In the genomic region with DNA sequence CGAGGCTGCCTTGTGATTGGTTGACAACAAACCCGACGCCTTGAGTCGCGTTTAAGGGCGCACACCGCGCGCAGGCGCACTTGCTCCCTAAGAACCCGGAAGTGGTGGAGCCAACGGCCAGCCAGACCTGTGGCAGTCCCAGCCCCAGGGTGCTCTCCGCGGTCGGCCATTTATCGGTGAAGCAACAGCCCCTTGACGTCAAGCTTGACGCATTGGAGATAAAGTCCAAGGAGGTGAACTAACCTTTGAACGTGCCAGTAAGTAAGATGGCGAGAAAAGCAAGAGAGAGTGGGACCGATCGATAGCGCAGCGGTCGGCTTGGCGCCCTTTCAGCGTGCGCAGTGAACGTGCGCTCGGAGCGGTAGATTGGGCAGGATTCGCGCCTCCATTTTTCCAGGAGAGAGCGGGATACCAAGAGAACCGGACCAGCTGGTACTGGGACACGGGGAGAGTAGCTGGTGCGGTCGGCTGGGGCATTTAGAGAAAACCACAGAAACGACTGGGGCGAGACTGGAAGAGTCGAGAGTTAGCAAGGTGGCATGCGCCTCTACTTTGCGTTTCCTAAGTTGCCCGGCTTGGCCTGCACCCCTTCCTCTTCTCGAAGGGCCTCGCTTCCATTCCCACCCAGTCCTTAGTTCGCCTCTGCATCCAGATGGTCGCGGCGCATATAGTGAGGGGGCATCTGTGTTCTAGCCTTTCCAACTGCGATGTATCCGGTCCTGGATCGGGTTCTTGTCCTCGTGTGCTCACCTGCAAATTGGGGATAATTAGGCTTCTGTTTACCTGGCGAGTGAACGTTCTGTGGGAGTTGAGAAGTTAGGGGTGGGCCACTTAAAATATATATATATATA, we compare ENCODE assay signal across 8 cellular contexts.
DNase-seq lines count a peak whose midpoint lies in the region; ATAC-seq and TF ChIP-seq lines count a peak whose summit lies in the region.

A gene (plus strand): TSS at position 364 of the 851 bp plus-strand sequence. CDS start 2,908 bp downstream, outside the sequence.

- ATAC-seq in GM19035 (IDR thresholded peaks at IDR 0.05; ENCODE audit: unreplicated experiment) (peak; percentile 92), HG03354 (IDR thresholded peaks at IDR 0.05; ENCODE audit: poor library complexity, severe bottlenecking, unreplicated experiment) (peak; percentile 94)
- peak; percentile 93 to 95 for ATAC-seq in activated CD4-positive, CD25-positive, alpha-beta regulatory T cell treated with anti-CD3 and anti-CD28 coated beads, Interleukin-2, amount 50 U/mL, for 24 hours

- DNase-seq in AG09309 (ENCODE audit: low read depth) (peak; percentile 98), NCI-H446 treated with DMSO at 0.1 percent for 48 hours (lab: John Stamatoyannopoulos, UW) (peak; percentile 98), cerebellar cortex (ENCODE audit: low spot score) (peak; percentile 100), islet precursor cell (peak; percentile 100)
- peak; percentile 97 to 99 for DNase-seq in stimulated activated CD4-positive, alpha-beta T cell treated with anti-CD3 and anti-CD28 coated beads, Interleukin-15, amount 100 ng/mL, for 1 hour (ENCODE audit: low read depth in 1 of 2, low spot score in 1 of 2)

- TF ChIP-seq CTCF in AG09309 (IDR thresholded peaks at IDR 0.05; ENCODE audit: control insufficient read depth, insufficient read depth, low read depth, low read length, missing control alignments) = no peak

- H3K4me3 ChIP-seq in AG09309 (ENCODE audit: control insufficient read depth, low read depth, low read length) = peak within 1 kb of the TSS; percentile 89

Comparison
In these comparisons a context has a peak if more than half of its experiments do, and no peak if none do; other contexts are left out.
1. Peak in every context shown above with its lines: DNase-seq, ATAC-seq and H3K4me3 ChIP-seq.